1 cellular context compared by ENCODE assay signal in the genomic region with DNA sequence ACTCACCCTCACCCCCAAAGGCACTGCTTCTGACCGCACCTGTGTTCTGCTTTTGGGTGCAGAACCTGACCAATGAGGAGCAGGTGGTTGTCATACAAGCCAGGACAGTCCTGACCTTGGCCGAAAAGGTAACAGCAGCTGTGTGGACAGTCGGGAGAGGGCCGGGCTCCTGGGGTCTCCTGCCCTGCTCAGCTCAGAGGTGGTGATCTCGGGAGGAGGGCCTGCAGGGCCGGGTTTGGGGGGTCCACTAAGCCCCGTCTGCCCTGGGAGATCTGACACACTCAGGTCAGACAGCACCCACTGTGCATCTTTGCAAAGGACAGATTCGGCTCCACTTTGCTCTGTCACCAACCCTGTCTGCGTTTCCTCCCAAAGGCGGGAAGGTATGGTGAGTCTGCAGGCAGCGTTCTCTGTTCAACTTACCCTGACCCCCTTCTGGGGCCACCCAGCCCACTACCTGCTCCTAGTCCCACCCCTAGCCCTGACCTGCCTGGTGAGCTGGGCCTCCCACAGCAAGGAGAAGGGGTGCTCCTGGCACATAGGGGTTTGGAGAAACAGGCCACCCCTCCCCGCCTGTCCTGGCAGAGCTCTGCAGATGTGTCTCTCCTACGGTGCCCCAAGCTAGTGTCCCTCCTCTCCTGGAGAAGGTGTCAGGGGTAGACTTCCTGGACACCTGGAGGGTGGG.
TF ChIP-seq lines count a peak whose summit lies in the region.

No MANE protein-coding gene starts in this region.

TF ChIP-seq in HepG2, 621 proteins besides CTCF, POLR2A, EP300 and RAD21:
- TF ChIP-seq DR1 (CRISPR knock-in tag; IDR thresholded peaks at IDR 0.05) (no peak), ZNF546 (CRISPR knock-in tag; conservative IDR thresholded peaks at IDR 0.05) (no peak), ZFP36 (IDR thresholded peaks at IDR 0.05; ENCODE audit: borderline replicate concordance, low read depth, low read length, partially characterized antibody) (no peak), NFYC (CRISPR knock-in tag; IDR thresholded peaks at IDR 0.05) (no peak), ZNF7 (CRISPR knock-in tag; IDR thresholded peaks at IDR 0.05) (no peak), ZNF780A (CRISPR knock-in tag; IDR thresholded peaks at IDR 0.05) (no peak), ZNF17 (CRISPR knock-in tag; IDR thresholded peaks at IDR 0.05) (no peak), CENPX (CRISPR knock-in tag; IDR thresholded peaks at IDR 0.05) (no peak)
- TF ChIP-seq, protein P1, sequence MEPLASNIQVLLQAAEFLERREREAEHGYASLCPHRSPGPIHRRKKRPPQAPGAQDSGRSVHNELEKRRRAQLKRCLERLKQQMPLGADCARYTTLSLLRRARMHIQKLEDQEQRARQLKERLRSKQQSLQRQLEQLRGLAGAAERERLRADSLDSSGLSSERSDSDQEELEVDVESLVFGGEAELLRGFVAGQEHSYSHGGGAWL (CRISPR knock-in tag; IDR thresholded peaks at IDR 0.05), result no peak
